Comparison of ENCODE assay signal across 27 cellular contexts in the genomic region with DNA sequence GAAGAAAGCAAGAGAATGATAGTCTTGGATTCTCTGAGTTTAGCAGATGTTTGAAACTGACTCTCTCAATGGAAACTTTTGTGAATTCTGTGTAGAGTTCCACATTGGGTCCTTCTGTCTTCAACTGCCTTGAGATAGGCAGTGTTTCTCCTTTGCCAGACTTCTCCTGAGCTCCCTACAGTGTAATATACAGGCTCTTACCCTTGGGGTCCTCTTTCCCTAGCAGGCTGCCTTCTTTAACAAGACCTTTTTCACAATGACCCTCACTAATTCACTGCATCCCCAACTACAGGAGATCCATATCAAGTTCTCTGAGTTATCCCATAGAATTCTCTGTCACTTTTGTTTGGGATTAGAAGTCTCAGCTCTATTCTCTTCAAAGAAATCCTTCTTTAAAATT.
"Had no signal": no experiment of that assay in that cellular context is flagged by ENCODE, and none has a peak within 500 bp of the region (broad histone marks: within the 10 kb centered on the region; RNA-seq: fewer than 3 reads in every experiment).

No MANE protein-coding gene starts in this region.

- H3K27me3 ChIP-seq: neutrophil, pancreas, right lobe of liver, sigmoid colon, stomach, thyroid gland, tibial nerve, upper lobe of left lung, vagina had no signal

- H3K4me3 Mint-ChIP-seq: natural killer cell treated with Interleukin-12 subunit alpha and Interleukin-12 subunit beta and Interleukin-15 and Interleukin-18, amount 100 ng/mL, for 72 hours; nephron progenitor cell; neural crest cell; stimulated activated effector memory CD8-positive, alpha-beta T cell treated with anti-CD3 and anti-CD28 coated beads, Interleukin-12 subunit alpha, Interleukin-12 subunit beta, amount 100 ng/mL, for 72 hours; stimulated activated naive B cell treated with anti-CD40 and anti-IgM and Interleukin-4, amounts not matched to agents 10 μg/mL and 1 μg/mL and 100 μg/mL, for 72 hours; stimulated activated naive CD8-positive, alpha-beta T cell treated with anti-CD3 and anti-CD28 coated beads, Interleukin-15, Interleukin-2, amounts not matched to agents 100 ng/mL and 50 ng/mL, for 24 hours had no signal

- H3K27ac Mint-ChIP-seq: natural killer cell treated with Interleukin-12 subunit alpha and Interleukin-12 subunit beta and Interleukin-15 and Interleukin-18, amount 100 ng/mL, for 72 hours; nephron progenitor cell; stimulated activated effector memory CD8-positive, alpha-beta T cell treated with anti-CD3 and anti-CD28 coated beads, Interleukin-12 subunit alpha, Interleukin-12 subunit beta, amount 100 ng/mL, for 72 hours; stimulated activated naive B cell treated with anti-CD40 and anti-IgM and Interleukin-4, amounts not matched to agents 10 μg/mL and 1 μg/mL and 100 μg/mL, for 72 hours; stimulated activated naive CD8-positive, alpha-beta T cell treated with anti-CD3 and anti-CD28 coated beads, Interleukin-15, Interleukin-2, amounts not matched to agents 100 ng/mL and 50 ng/mL, for 24 hours had no signal

- H3K27ac ChIP-seq: neutrophil, pancreas, prostate gland, right lobe of liver, sigmoid colon, stomach, thoracic aorta, thyroid gland, tibial nerve, upper lobe of left lung, vagina had no signal

- FAIRE-seq: pancreas, small intestine, urothelium cell line had no signal

- H3K4me1 ChIP-seq: pancreas, prostate gland, right lobe of liver, sigmoid colon, stomach, thyroid gland, tibial nerve, upper lobe of left lung, vagina had no signal

- H3K4me3 ChIP-seq: pancreas, prostate gland, right lobe of liver, sigmoid colon, stomach, thoracic aorta, thyroid gland, tibial nerve, upper lobe of left lung, vagina had no signal

- H3K36me3 ChIP-seq: neutrophil, pancreas, prostate gland, right lobe of liver, sigmoid colon, stomach, thoracic aorta, thyroid gland, tibial nerve, upper lobe of left lung, vagina had no signal

- H3K27me3 Mint-ChIP-seq: natural killer cell treated with Interleukin-12 subunit alpha and Interleukin-12 subunit beta and Interleukin-15 and Interleukin-18, amount 100 ng/mL, for 72 hours; stimulated activated naive B cell treated with anti-CD40 and anti-IgM and Interleukin-4, amounts not matched to agents 10 μg/mL and 1 μg/mL and 100 μg/mL, for 72 hours; stimulated activated naive CD8-positive, alpha-beta T cell treated with anti-CD3 and anti-CD28 coated beads, Interleukin-15, Interleukin-2, amounts not matched to agents 100 ng/mL and 50 ng/mL, for 24 hours had no signal

- H3K36me3 Mint-ChIP-seq: natural killer cell treated with Interleukin-12 subunit alpha and Interleukin-12 subunit beta and Interleukin-15 and Interleukin-18, amount 100 ng/mL, for 72 hours; stimulated activated effector memory CD8-positive, alpha-beta T cell treated with anti-CD3 and anti-CD28 coated beads, Interleukin-12 subunit alpha, Interleukin-12 subunit beta, amount 100 ng/mL, for 72 hours; stimulated activated naive B cell treated with anti-CD40 and anti-IgM and Interleukin-4, amounts not matched to agents 10 μg/mL and 1 μg/mL and 100 μg/mL, for 72 hours had no signal

- ATAC-seq: natural killer cell treated with Interleukin-12 subunit alpha and Interleukin-12 subunit beta and Interleukin-15 and Interleukin-18, amount 100 ng/mL, for 72 hours; pancreas; right cardiac atrium; right lobe of liver; stimulated activated effector memory CD8-positive, alpha-beta T cell treated with anti-CD3 and anti-CD28 coated beads, Interleukin-12 subunit alpha, Interleukin-12 subunit beta, amount 100 ng/mL, for 72 hours; stimulated activated naive B cell treated with anti-CD40 and anti-IgM and Interleukin-4, amounts not matched to agents 10 μg/mL and 1 μg/mL and 100 μg/mL, for 72 hours had no signal

- H3K9me3 ChIP-seq: neutrophil, pancreas, prostate gland, right lobe of liver, sigmoid colon, thoracic aorta, thyroid gland, tibial nerve, upper lobe of left lung, vagina had no signal

- DNase-seq: nephron progenitor cell; nucleus accumbens; pancreas; right cardiac atrium; right lobe of liver; sigmoid colon; small intestine; stimulated activated CD4-positive, alpha-beta T cell treated with anti-CD3 and anti-CD28 coated beads, Interleukin-15, amount 100 ng/mL, for 24 hours; stimulated activated CD4-positive, alpha-beta T cell treated with anti-CD3 and anti-CD28 coated beads, Interleukin-2, amount 100 ng/mL, for 24 hours; stimulated activated CD4-positive, alpha-beta T cell treated with anti-CD3 and anti-CD28 coated beads, Interleukin-2, amount 100 ng/mL, for 48 hours; stimulated activated CD4-positive, alpha-beta T cell treated with anti-CD3 and anti-CD28 coated beads, Interleukin-4, amount 100 ng/mL, for 24 hours; stimulated activated naive B cell treated with anti-CD40 and anti-IgM and Interleukin-4, amounts not matched to agents 10 μg/mL and 1 μg/mL and 100 μg/mL, for 72 hours; stimulated activated naive CD4-positive, alpha-beta T cell treated with Interleukin-2 at 50 U/mL for 16 hours; stomach; thyroid gland; trophoblast cell; upper lobe of left lung had no signal

- H3K4me1 Mint-ChIP-seq: neural crest cell; stimulated activated effector memory CD8-positive, alpha-beta T cell treated with anti-CD3 and anti-CD28 coated beads, Interleukin-12 subunit alpha, Interleukin-12 subunit beta, amount 100 ng/mL, for 72 hours; stimulated activated naive B cell treated with anti-CD40 and anti-IgM and Interleukin-4, amounts not matched to agents 10 μg/mL and 1 μg/mL and 100 μg/mL, for 72 hours had no signal
